20 cellular contexts compared by ENCODE assay signal in the genomic region with DNA sequence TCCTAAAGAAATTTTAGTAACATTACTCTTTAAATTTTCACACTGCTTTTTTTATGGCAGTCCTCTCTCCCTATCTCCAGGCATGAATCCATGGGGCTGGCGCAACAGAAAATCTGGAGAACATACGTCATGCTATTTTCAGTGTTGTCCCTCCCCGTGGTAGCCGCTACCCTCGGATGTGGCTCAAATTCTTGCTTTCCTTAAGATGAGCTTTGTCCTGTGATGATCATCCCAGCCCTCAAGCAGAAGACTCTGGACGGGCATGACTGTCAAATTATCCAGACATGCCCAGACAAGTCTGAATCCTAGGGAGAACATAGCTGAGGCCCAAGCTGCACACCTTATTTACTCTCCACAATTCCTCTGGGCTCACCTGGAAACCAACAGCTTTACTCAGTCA. TPM values are rescaled to one million over a fixed set of nuclear protein-coding genes. Genes with fewer than 3 reads are reported as not detected.
DNase-seq lines count a peak whose midpoint lies in the region; FAIRE-seq and TF ChIP-seq lines count a peak whose summit lies in the region.
"Had no signal": no experiment of that assay in that cellular context is flagged by ENCODE, and none has a peak within 500 bp of the region (broad histone marks: within the 10 kb centered on the region; RNA-seq: fewer than 3 reads in every experiment).

No MANE protein-coding gene starts in this region.

- intact Hi-C loops in prostate gland (cut with DNase I) = no loop called here

- FAIRE-seq in bronchial epithelial cell (lab: Jason Lieb, UNC) = no peak

- H3K36me3 Mint-ChIP-seq in nephron (ENCODE audit: low read depth) = peaks cover 9% of the 10 kb centered on the region
- H3K36me3 Mint-ChIP-seq: activated naive CD4-positive, alpha-beta T cell treated with anti-CD3 and anti-CD28 coated beads, Interleukin-2, amount 50 U/mL, for 24 hours; neural progenitor cell had no signal

- H3K27ac ChIP-seq in prostate gland = no peak overlapping the region
- H3K27ac ChIP-seq: cardiac muscle cell, gastrocnemius medialis, neural progenitor cell had no signal

- peak overlapping the region; percentile 53 to 77 (median 57) for H3K27ac Mint-ChIP-seq in nephron
- H3K27ac Mint-ChIP-seq: activated naive CD4-positive, alpha-beta T cell treated with anti-CD3 and anti-CD28 coated beads, Interleukin-2, amount 50 U/mL, for 24 hours; neural progenitor cell; T-helper 1 cell treated with Interleukin-12 subunit alpha and Interleukin-12 subunit beta and Interleukin-4 antibody, amounts not matched to agents 30 μg/mL and 1 μg/mL, for 36 hours had no signal

- H3K36me3 ChIP-seq in bronchial epithelial cell (ENCODE audit: control insufficient read depth, insufficient read depth, low read length) = no peaks in the 10 kb centered on the region
- H3K36me3 ChIP-seq in prostate gland = no peaks in the 10 kb centered on the region
- H3K36me3 ChIP-seq: cardiac muscle cell, gastrocnemius medialis, neural progenitor cell had no signal

- WGBS in prostate gland = 80% methylated on average over 6 of the region's 6 CpGs

- peak; percentile 15 for DNase-seq in EH (ENCODE audit: low read depth)
- peak; percentile 85 to 86 for DNase-seq in NCI-H526 (lab: John Stamatoyannopoulos, UW)
- DNase-seq in bronchial epithelial cell (ENCODE audit: low read depth) = peak; percentile 92
- no peak for DNase-seq in NCI-H345 treated with DMSO at 0.1 percent for 48 hours (lab: John Stamatoyannopoulos, UW; ENCODE audit: unreplicated experiment)
- DNase-seq in prostate gland (ENCODE audit: low spot score) = no peak
- no peak for DNase-seq in activated T-cell treated with anti-CD3 and anti-CD28 coated beads for 4 hours
- DNase-seq in GM10266 (ENCODE audit: extremely low spot score) = no peak
- DNase-seq: activated CD4-positive, CD25-positive, alpha-beta regulatory T cell treated with anti-CD3 and anti-CD28 coated beads, Interleukin-2, amount 50 U/mL, for 72 hours; activated CD8-positive, alpha-beta memory T cell treated with anti-CD3 and anti-CD28 coated beads, Interleukin-2, amount 50 U/mL, for 4 hours; effector CD8-positive, alpha-beta T cell; gastrocnemius medialis; Karpas-422; NCI-H146; NCI-H524; retina had no signal

- H3K9me3 ChIP-seq in prostate gland = no peaks in the 10 kb centered on the region
- H3K9me3 ChIP-seq: gastrocnemius medialis had no signal

- no peak for TF ChIP-seq CTCF in bronchial epithelial cell (IDR thresholded peaks at IDR 0.05; ENCODE audit: insufficient read depth, low read length, severe bottlenecking)
- no peak for TF ChIP-seq CTCF in nephron (IDR thresholded peaks at IDR 0.05; ENCODE audit: unreplicated experiment in 3 of 3)
- no peak for TF ChIP-seq CTCF in prostate gland (IDR thresholded peaks at IDR 0.05)
- TF ChIP-seq CTCF in GM10266 (IDR thresholded peaks at IDR 0.05; ENCODE audit: control insufficient read depth, insufficient read depth, low read depth, missing control alignments) = no peak

- H3K27me3 ChIP-seq in bronchial epithelial cell (ENCODE audit: control insufficient read depth, insufficient read depth, low read length) = no peaks in the 10 kb centered on the region
- H3K27me3 ChIP-seq in prostate gland (replicated peaks; ENCODE audit: insufficient read depth) = no peaks in the 10 kb centered on the region
- H3K27me3 ChIP-seq: cardiac muscle cell, gastrocnemius medialis, neural progenitor cell had no signal

- H3K4me1 ChIP-seq in prostate gland (replicated peaks) = no peaks in the 10 kb centered on the region
- H3K4me1 ChIP-seq: gastrocnemius medialis had no signal

- no peak overlapping the region for H3K4me3 ChIP-seq in bronchial epithelial cell (ENCODE audit: low read depth, low read length)
- H3K4me3 ChIP-seq in prostate gland = no peak overlapping the region
- H3K4me3 ChIP-seq: cardiac muscle cell, gastrocnemius medialis, neural progenitor cell had no signal

- H3K9me3 Mint-ChIP-seq in nephron = no peaks in the 10 kb centered on the region
- H3K9me3 Mint-ChIP-seq: activated naive CD4-positive, alpha-beta T cell treated with anti-CD3 and anti-CD28 coated beads, Interleukin-2, amount 50 U/mL, for 24 hours; neural progenitor cell; T-helper 1 cell treated with Interleukin-12 subunit alpha and Interleukin-12 subunit beta and Interleukin-4 antibody, amounts not matched to agents 30 μg/mL and 1 μg/mL, for 36 hours had no signal

- H3K4me3 Mint-ChIP-seq in nephron = no peak overlapping the region
- H3K4me3 Mint-ChIP-seq: activated naive CD4-positive, alpha-beta T cell treated with anti-CD3 and anti-CD28 coated beads, Interleukin-2, amount 50 U/mL, for 24 hours; neural progenitor cell; T-helper 1 cell treated with Interleukin-12 subunit alpha and Interleukin-12 subunit beta and Interleukin-4 antibody, amounts not matched to agents 30 μg/mL and 1 μg/mL, for 36 hours had no signal

- H3K4me1 Mint-ChIP-seq in nephron = peaks cover 10% of the 10 kb centered on the region

- no peak for TF ChIP-seq POLR2A in prostate gland (IDR thresholded peaks at IDR 0.05)

- no peaks in the 10 kb centered on the region for H3K27me3 Mint-ChIP-seq in nephron (ENCODE audit: low read depth)
- H3K27me3 Mint-ChIP-seq: activated naive CD4-positive, alpha-beta T cell treated with anti-CD3 and anti-CD28 coated beads, Interleukin-2, amount 50 U/mL, for 24 hours had no signal

RNA-seq across cellular contexts. Expression of a gene that starts 49.1 kb away (rescaled TPM):
- total RNA-seq in bronchial epithelial cell = 1.6 and 2.2 TPM in 2 replicates
- 10 to 100 TPM in 1 of 2 donors, 1 to 10 TPM in 1; 7.1 to 32.5 TPM for total RNA-seq in prostate gland

Comparison
In these comparisons a context has a peak if more than half of its experiments do, and no peak if none do; other contexts are left out.
1. DNase-seq: peak in EH (single experiment), NCI-H526 (2 of 2) and bronchial epithelial cell (single experiment); none in NCI-H345 treated with DMSO at 0.1 percent for 48 hours (single experiment), prostate gland (single experiment), activated T-cell treated with anti-CD3 and anti-CD28 coated beads for 4 hours (single experiment) and GM10266 (single experiment).